Comparison of ENCODE assay signal across 8 cellular contexts in the genomic region with DNA sequence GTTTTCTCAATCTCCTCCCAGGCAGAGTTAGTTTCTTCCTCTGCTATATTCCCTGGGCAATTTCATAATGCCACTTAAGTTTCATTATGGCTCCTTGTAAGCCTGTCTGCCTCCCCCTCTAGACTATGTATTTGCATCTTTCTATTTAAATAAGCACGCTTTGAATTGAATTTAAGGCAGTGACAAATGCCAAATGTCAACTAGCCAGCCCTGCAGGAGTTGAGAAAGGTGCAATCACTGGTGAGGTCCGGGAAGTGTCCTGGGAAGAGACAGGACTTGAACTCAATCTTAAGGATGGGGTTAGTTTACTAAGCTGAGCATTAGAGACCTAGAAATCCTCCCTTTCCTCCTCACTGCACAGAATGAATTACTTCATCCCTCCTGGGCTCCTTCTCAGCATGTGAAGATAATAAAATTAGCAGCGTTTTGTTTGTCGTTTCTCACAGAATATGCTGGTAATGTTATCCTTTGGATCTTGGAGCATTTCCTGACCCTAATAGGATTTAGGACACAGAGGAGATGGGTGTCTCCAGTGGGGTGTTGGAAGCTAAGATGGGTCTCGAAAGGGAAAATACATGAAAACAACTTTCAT. TPM values are rescaled to one million over a fixed set of nuclear protein-coding genes. Genes with fewer than 3 reads are reported as not detected.
DNase-seq lines count a peak whose midpoint lies in the region; ATAC-seq and TF ChIP-seq lines count a peak whose summit lies in the region.
"Had no signal": no experiment of that assay in that cellular context is flagged by ENCODE, and none has a peak within 500 bp of the region (broad histone marks: within the 10 kb centered on the region; RNA-seq: fewer than 3 reads in every experiment).

No MANE protein-coding gene starts in this region.

- H3K9ac ChIP-seq in KMS-11 = no peak overlapping the region
- H3K9ac ChIP-seq in duodenal mucosa (ENCODE audit: low read depth in 1 of 2, low read length in 2 of 2) = no peak overlapping the region

- TF ChIP-seq EP300 in sigmoid colon (IDR thresholded peaks at IDR 0.05) = no peak

- H3K79me2 ChIP-seq in KMS-11 (ENCODE audit: insufficient read depth, low read depth) = no peaks in the 10 kb centered on the region

- 0 out of 2 replicates have a peak overlapping the region, but pooled peaks have one; percentile 97 for H2AFZ ChIP-seq in KMS-11 (ENCODE audit: low read depth)

- no peak for TF ChIP-seq POLR2A in sigmoid colon (IDR thresholded peaks at IDR 0.05)

- H3K27ac ChIP-seq in KMS-11 (no peak overlapping the region), duodenal mucosa (ENCODE audit: low read depth, low read length) (no peak overlapping the region), sigmoid colon (peak overlapping the region; percentile 97 to 100 (median 98))

- peak; percentile 30 for ATAC-seq in GM18502 (IDR thresholded peaks at IDR 0.05; ENCODE audit: poor library complexity, unreplicated experiment)

- TF ChIP-seq CTCF in KMS-11 (conservative IDR thresholded peaks at IDR 0.05; ENCODE audit: low read depth, low read length) (no peak), sigmoid colon (IDR thresholded peaks at IDR 0.05) (no peak)

- H3K27me3 ChIP-seq in KMS-11 (ENCODE audit: insufficient read depth, low read depth) = no peaks in the 10 kb centered on the region
- no peaks in the 10 kb centered on the region for H3K27me3 ChIP-seq in duodenal mucosa (ENCODE audit: control insufficient read depth in 1 of 2, insufficient read depth in 2 of 2, low read length in 2 of 2)
- H3K27me3 ChIP-seq in sigmoid colon = no peaks in the 10 kb centered on the region

- H3K4me2 ChIP-seq in KMS-11 = peak overlapping the region; percentile 96

- no peaks in the 10 kb centered on the region for H3K9me3 ChIP-seq in duodenal mucosa (ENCODE audit: control insufficient read depth in 1 of 2, low read length in 2 of 2)
- no peaks in the 10 kb centered on the region for H3K9me3 ChIP-seq in sigmoid colon

- H3K36me3 ChIP-seq in KMS-11 (ENCODE audit: insufficient read depth) = no peaks in the 10 kb centered on the region
- peaks cover 0 to 10% of the 10 kb centered on the region in 2 donors for H3K36me3 ChIP-seq in duodenal mucosa (ENCODE audit: control insufficient read depth in 1 of 2, insufficient read depth in 2 of 2, low read length in 2 of 2)
- peaks cover 0 to 23% (median 6%) of the 10 kb centered on the region in 4 donors for H3K36me3 ChIP-seq in sigmoid colon

- DNase-seq in sigmoid colon (no peak), GF-D8 (lab: John Stamatoyannopoulos, UW) (no peak), superior temporal gyrus (ENCODE audit: extremely low spot score) (no peak), pons (ENCODE audit: low spot score) (no peak)
- DNase-seq: activated effector memory CD4-positive, alpha-beta T cell treated with Interleukin-2 at 50 U/mL for 16 hours had no signal

- intact Hi-C loops in sigmoid colon (cut with DNase I) = no loop called here

- H3K4me3 ChIP-seq in KMS-11 (IDR thresholded peaks at IDR 0.05; ENCODE audit: insufficient read depth, low read depth, low read length) (no peak overlapping the region), duodenal mucosa (ENCODE audit: low read depth in 1 of 2, low read length in 2 of 2) (peak overlapping the region; percentile 74 to 90), sigmoid colon (peak overlapping the region in 3 of 4 donors; percentile 74 to 98 (median 84))

- H3K4me1 ChIP-seq in KMS-11 (ENCODE audit: low read depth, poor library complexity, severe bottlenecking) = peaks cover 12% of the 10 kb centered on the region
- peaks cover 11 to 14% of the 10 kb centered on the region in 2 donors for H3K4me1 ChIP-seq in duodenal mucosa (ENCODE audit: control insufficient read depth in 1 of 2, insufficient read depth in 2 of 2, low read length in 2 of 2)
- H3K4me1 ChIP-seq in sigmoid colon = peaks cover 0 to 28% (median 21%) of the 10 kb centered on the region in 4 donors

- WGBS in sigmoid colon, 2 donors = 64 to 67% methylated on average over 5 of the region's 5 CpGs

- H4K20me1 ChIP-seq in KMS-11 (ENCODE audit: insufficient read depth) = no peaks in the 10 kb centered on the region

RNA-seq across cellular contexts. Expression of a gene that starts 1.6 kb away (rescaled TPM):
- total RNA-seq in sigmoid colon = 10 to 100 TPM; 38.7 to 70.3 (median 42.7) TPM
- polyA plus RNA-seq in sigmoid colon = 1 to 10 TPM; 4.2 to 8.1 (median 7.7) TPM

RNA-seq across cellular contexts. Expression of a gene that starts 25.3 kb away (rescaled TPM):
- 1 to 10 TPM; 2.0 to 7.5 (median 3.1) TPM for total RNA-seq in sigmoid colon
- polyA plus RNA-seq in sigmoid colon = 1 to 10 TPM; 2.0 to 6.5 (median 6.0) TPM

Comparison
In these comparisons a context has a peak if more than half of its experiments do, and no peak if none do; other contexts are left out.
1. H3K27ac ChIP-seq: peak in sigmoid colon (4 of 4); none in KMS-11 (single experiment) and duodenal mucosa (single experiment).